Comparison of ENCODE assay signal across 8 cellular contexts in genomic region chr17:6936370-6937028, GRCh38. TPM values are rescaled to one million over a fixed set of nuclear protein-coding genes. Genes with fewer than 3 reads are reported as not detected.
DNase-seq lines count a peak whose midpoint lies in the region; ATAC-seq lines count a peak whose summit lies in the region.
"Had no signal": no experiment of that assay in that cellular context is flagged by ENCODE, and none has a peak within 500 bp of the region (broad histone marks: within the 10 kb centered on the region; RNA-seq: fewer than 3 reads in every experiment).

No MANE protein-coding gene starts in this region.

- H3K9me3 Mint-ChIP-seq in activated T-helper 17 cell treated with anti-CD3 and anti-CD28 coated beads, Interleukin-2, amount 50 U/mL, for 72 hours, result no peaks in the 10 kb centered on the region
- H3K9me3 Mint-ChIP-seq in stimulated activated naive CD8-positive, alpha-beta T cell treated with anti-CD3 and anti-CD28 coated beads, Interleukin-15, amount 100 ng/mL, for 72 hours, result peaks cover 0 to 9% of the 10 kb centered on the region in 2 donors

- H3K4me3 Mint-ChIP-seq in activated T-helper 17 cell treated with anti-CD3 and anti-CD28 coated beads, Interleukin-2, amount 50 U/mL, for 72 hours, result peak overlapping the region; percentile 43
- peak overlapping the region in 1 of 2 donors; percentile 54 for H3K4me3 Mint-ChIP-seq in stimulated activated naive CD8-positive, alpha-beta T cell treated with anti-CD3 and anti-CD28 coated beads, Interleukin-15, amount 100 ng/mL, for 72 hours

- H3K27ac Mint-ChIP-seq in activated T-helper 17 cell treated with anti-CD3 and anti-CD28 coated beads, Interleukin-2, amount 50 U/mL, for 72 hours, result peak overlapping the region; percentile 21
- peak overlapping the region in 1 of 2 donors; percentile 8 for H3K27ac Mint-ChIP-seq in stimulated activated naive CD8-positive, alpha-beta T cell treated with anti-CD3 and anti-CD28 coated beads, Interleukin-15, amount 100 ng/mL, for 72 hours

- intact Hi-C loops in left ventricle myocardium superior (cut with micrococcal nuclease), result no loop called here

- no peaks in the 10 kb centered on the region for H3K4me1 Mint-ChIP-seq in activated T-helper 17 cell treated with anti-CD3 and anti-CD28 coated beads, Interleukin-2, amount 50 U/mL, for 72 hours
- peaks cover 5% of the 10 kb centered on the region for H3K4me1 Mint-ChIP-seq in stimulated activated naive CD8-positive, alpha-beta T cell treated with anti-CD3 and anti-CD28 coated beads, Interleukin-15, amount 100 ng/mL, for 72 hours

- DNase-seq in left ventricle myocardium superior, result no peak
- DNase-seq in stimulated activated naive CD8-positive, alpha-beta T cell treated with anti-CD3 and anti-CD28 coated beads, Interleukin-15, amount 100 ng/mL, for 72 hours, result peak in 1 of 2 donors; percentile 17
- DNase-seq in HK-2 (ENCODE audit: unreplicated experiment), result no peak

- no peaks in the 10 kb centered on the region for H3K36me3 Mint-ChIP-seq in activated T-helper 17 cell treated with anti-CD3 and anti-CD28 coated beads, Interleukin-2, amount 50 U/mL, for 72 hours (ENCODE audit: low read depth)

- peak; percentile 54 for ATAC-seq in HG03280 (IDR thresholded peaks at IDR 0.05; ENCODE audit: unreplicated experiment)
- peak; percentile 68 for ATAC-seq in activated T-helper 17 cell treated with anti-CD3 and anti-CD28 coated beads, Interleukin-2, amount 50 U/mL, for 72 hours (replicated peaks)
- ATAC-seq in left ventricle myocardium superior, result peak; percentile 77
- ATAC-seq in stimulated activated naive CD8-positive, alpha-beta T cell treated with anti-CD3 and anti-CD28 coated beads, Interleukin-15, amount 100 ng/mL, for 72 hours, result peak; percentile 40
- no peak for ATAC-seq in HG03520 (IDR thresholded peaks at IDR 0.05; ENCODE audit: unreplicated experiment)
- ATAC-seq in GM18868 (IDR thresholded peaks at IDR 0.05; ENCODE audit: unreplicated experiment), result no peak

- no peaks in the 10 kb centered on the region for H3K27me3 Mint-ChIP-seq in activated T-helper 17 cell treated with anti-CD3 and anti-CD28 coated beads, Interleukin-2, amount 50 U/mL, for 72 hours
- H3K27me3 Mint-ChIP-seq in stimulated activated naive CD8-positive, alpha-beta T cell treated with anti-CD3 and anti-CD28 coated beads, Interleukin-15, amount 100 ng/mL, for 72 hours, result no peaks in the 10 kb centered on the region

RNA-seq across cellular contexts. Expression of gene ALOX12, which starts 59.4 kb away (rescaled TPM):
- not detected for total RNA-seq in activated T-helper 17 cell treated with anti-CD3 and anti-CD28 coated beads, Interleukin-2, amount 50 U/mL, for 72 hours
- not detected for total RNA-seq in left ventricle myocardium superior
- total RNA-seq: glomerular endothelial cell had no signal

Comparison
In these comparisons a context has a peak if more than half of its experiments do, and no peak if none do; other contexts are left out.
1. ATAC-seq: peak in HG03280 (single experiment), activated T-helper 17 cell treated with anti-CD3 and anti-CD28 coated beads, Interleukin-2, amount 50 U/mL, for 72 hours (single experiment), left ventricle myocardium superior (single experiment) and stimulated activated naive CD8-positive, alpha-beta T cell treated with anti-CD3 and anti-CD28 coated beads, Interleukin-15, amount 100 ng/mL, for 72 hours (single experiment); none in HG03520 (single experiment) and GM18868 (single experiment).